ENCODE assay signal across 1 cellular context in the genomic region with DNA sequence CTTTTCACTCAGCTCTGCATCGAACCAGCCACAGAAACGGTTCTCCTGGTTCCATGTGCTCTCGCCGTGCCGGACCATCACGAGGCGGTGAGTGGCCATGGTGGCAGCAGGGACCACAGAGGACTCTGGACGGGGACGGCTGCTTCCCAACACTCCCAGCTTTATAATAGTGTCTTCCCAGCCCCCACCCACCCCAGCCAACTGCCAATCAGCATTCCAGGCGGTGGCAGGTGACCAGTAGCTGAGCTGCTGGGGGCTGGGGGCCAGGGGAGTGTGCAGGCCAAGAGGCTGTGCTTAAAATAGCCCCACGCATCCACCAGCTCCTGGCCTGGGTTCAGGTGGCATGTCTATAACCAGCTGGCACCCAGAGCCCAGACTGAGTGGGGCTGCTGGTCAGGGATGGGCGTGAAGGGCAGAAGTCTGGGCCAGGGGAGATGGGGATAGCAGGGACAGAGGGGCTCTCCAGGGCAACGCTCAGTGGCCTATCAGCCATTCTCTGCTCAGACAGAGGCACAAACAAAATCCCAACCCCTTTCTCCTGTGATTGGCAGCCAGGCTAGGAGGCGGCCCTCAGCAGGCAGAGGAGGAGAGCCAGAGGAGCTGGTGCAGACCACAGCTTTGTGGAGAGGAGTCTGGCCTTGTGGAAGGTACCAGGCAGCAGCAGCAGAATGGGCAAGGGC.
TF ChIP-seq lines count a peak whose summit lies in the region.

A gene (minus strand): TSS at position 137 of the 680 bp plus-strand sequence. CDS start 38 bp downstream, at position 99.

TF ChIP-seq in SK-N-SH, 30 proteins besides CTCF, POLR2A, EP300 and RAD21 (continued from another document):
- peak; percentile 30; the same call in 1 of the 2 replicates for TF ChIP-seq ELF1 (IDR thresholded peaks at IDR 0.05)
- TF ChIP-seq, protein P1, sequence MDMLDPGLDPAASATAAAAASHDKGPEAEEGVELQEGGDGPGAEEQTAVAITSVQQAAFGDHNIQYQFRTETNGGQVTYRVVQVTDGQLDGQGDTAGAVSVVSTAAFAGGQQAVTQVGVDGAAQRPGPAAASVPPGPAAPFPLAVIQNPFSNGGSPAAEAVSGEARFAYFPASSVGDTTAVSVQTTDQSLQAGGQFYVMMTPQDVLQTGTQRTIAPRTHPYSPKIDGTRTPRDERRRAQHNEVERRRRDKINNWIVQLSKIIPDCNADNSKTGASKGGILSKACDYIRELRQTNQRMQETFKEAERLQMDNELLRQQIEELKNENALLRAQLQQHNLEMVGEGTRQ (IDR thresholded peaks at IDR 0.05; ENCODE audit: borderline replicate concordance, low read depth, low read length), result no peak
- no peak for TF ChIP-seq EZH2phosphoT487 (IDR thresholded peaks at IDR 0.05; ENCODE audit: borderline replicate concordance, low read depth)
- no peak for TF ChIP-seq FOSL2 (IDR thresholded peaks at IDR 0.05; ENCODE audit: borderline replicate concordance, low read depth)
- TF ChIP-seq FOXJ3 (CRISPR knock-in tag; IDR thresholded peaks at IDR 0.05), result no peak
- TF ChIP-seq, protein P2, sequence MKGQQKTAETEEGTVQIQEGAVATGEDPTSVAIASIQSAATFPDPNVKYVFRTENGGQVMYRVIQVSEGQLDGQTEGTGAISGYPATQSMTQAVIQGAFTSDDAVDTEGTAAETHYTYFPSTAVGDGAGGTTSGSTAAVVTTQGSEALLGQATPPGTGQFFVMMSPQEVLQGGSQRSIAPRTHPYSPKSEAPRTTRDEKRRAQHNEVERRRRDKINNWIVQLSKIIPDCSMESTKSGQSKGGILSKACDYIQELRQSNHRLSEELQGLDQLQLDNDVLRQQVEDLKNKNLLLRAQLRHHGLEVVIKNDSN (IDR thresholded peaks at IDR 0.05; ENCODE audit: borderline replicate concordance, low read depth), result no peak
- TF ChIP-seq YY1 (IDR thresholded peaks at IDR 0.05; ENCODE audit: low read depth), result no peak
- TF ChIP-seq TCF12 (IDR thresholded peaks at IDR 0.05), result no peak
- TF ChIP-seq CHD2 (IDR thresholded peaks at IDR 0.05; ENCODE audit: low read length, partially characterized antibody), result no peak
- TF ChIP-seq TAF1 (IDR thresholded peaks at IDR 0.05; ENCODE audit: borderline replicate concordance, low read depth, low read length), result no peak
- no peak for TF ChIP-seq RCOR1 (IDR thresholded peaks at IDR 0.05; ENCODE audit: low read length)
- peak; percentile 18; the same call in 1 of the 2 replicates for TF ChIP-seq JUND (IDR thresholded peaks at IDR 0.05)
- TF ChIP-seq POLR2AphosphoS5 (IDR thresholded peaks at IDR 0.05; ENCODE audit: low read depth, low read length), result peak; percentile 53; the same call in 1 of the 2 replicates
- TF ChIP-seq SIN3A (IDR thresholded peaks at IDR 0.05; ENCODE audit: borderline replicate concordance, low read depth, low read length), result no peak; the same call in 1 of the 2 replicates
